Comparison of ENCODE assay signal across 11 cellular contexts in the genomic region with DNA sequence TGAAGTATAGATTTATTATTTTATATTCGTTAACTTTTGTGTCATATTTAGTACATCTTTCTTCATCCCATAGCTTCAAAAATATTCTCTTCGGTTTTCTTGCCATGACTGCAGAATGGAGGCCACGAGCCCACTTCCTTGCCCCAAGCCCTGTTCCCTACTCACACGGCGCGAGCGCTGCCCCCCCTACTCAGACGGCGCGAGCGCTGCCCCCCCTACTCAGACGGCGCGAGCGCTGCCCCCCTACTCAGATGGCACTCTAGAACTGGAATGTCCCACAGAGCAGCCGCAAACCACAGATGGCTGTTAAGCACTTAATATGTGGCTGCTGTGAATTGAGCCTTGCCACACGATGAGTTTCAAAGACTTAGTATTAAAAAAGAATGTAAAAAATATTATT.
A peak's percentile ranks its signal among the peaks of the same experiment; 100 is the strongest.
DNase-seq lines count a peak whose midpoint lies in the region; ATAC-seq and TF ChIP-seq lines count a peak whose summit lies in the region.
"Had no signal": no experiment of that assay in that cellular context is flagged by ENCODE, and none has a peak within 500 bp of the region (broad histone marks: within the 10 kb centered on the region; RNA-seq: fewer than 3 reads in every experiment).

No MANE protein-coding gene starts in this region.

- H3K36me3 ChIP-seq in neural progenitor cell: no peaks in the 10 kb centered on the region

- no peaks in the 10 kb centered on the region for H3F3A ChIP-seq in neural progenitor cell (ENCODE audit: low read depth)

- H3K9me3 Mint-ChIP-seq in H9 (peaks cover 86 to 96% of the 10 kb centered on the region in 2 experiments), neural progenitor cell (peaks cover 56% of the 10 kb centered on the region)

- ATAC-seq in HG03196 (IDR thresholded peaks at IDR 0.05; ENCODE audit: unreplicated experiment): no peak

- H3K4me1 ChIP-seq in H9 (ENCODE audit: insufficient read depth, low read length): no peaks in the 10 kb centered on the region
- H3K4me1 ChIP-seq in neural progenitor cell: no peaks in the 10 kb centered on the region

- no peak overlapping the region for H3K14ac ChIP-seq in H9 (ENCODE audit: insufficient read depth, low read length)

- no peak overlapping the region for H3K4me3 Mint-ChIP-seq in H9
- no peak overlapping the region for H3K4me3 Mint-ChIP-seq in neural progenitor cell
- H3K4me3 Mint-ChIP-seq: nephron had no signal

- H3K9me3 ChIP-seq in H9 (ENCODE audit: control insufficient read depth, low read depth, low read length) (peaks cover 75% of the 10 kb centered on the region), neural progenitor cell (ENCODE audit: low read depth) (peaks cover 13% of the 10 kb centered on the region)

- no peak overlapping the region for H4K5ac ChIP-seq in H9 (ENCODE audit: insufficient read length, low read depth, low read length)

- H2BK120ac ChIP-seq in H9 (ENCODE audit: low read depth, low read length, poor library complexity, severe bottlenecking): no peak overlapping the region

- H3K79me2 ChIP-seq in H9 (ENCODE audit: insufficient read depth, low read length) (no peaks in the 10 kb centered on the region), neural progenitor cell (ENCODE audit: low read depth) (no peaks in the 10 kb centered on the region)

- H4K20me1 ChIP-seq in H9 (ENCODE audit: control insufficient read depth, insufficient read depth, insufficient read length): no peaks in the 10 kb centered on the region
- no peaks in the 10 kb centered on the region for H4K20me1 ChIP-seq in neural progenitor cell (ENCODE audit: low read depth)

- no peak overlapping the region for H3K4ac ChIP-seq in H9 (ENCODE audit: low read depth, low read length)

- no peak overlapping the region for H2AFZ ChIP-seq in H9 (ENCODE audit: low read length)
- H2AFZ ChIP-seq in neural progenitor cell (replicated peaks): no peak overlapping the region

- DNase-seq in AG10803 (ENCODE audit: low read depth) (peak; percentile 1), H9 (peak; percentile 33), glomerular visceral epithelial cell (ENCODE audit: extremely low spot score) (peak; percentile 28), neural progenitor cell (ENCODE audit: low spot score) (peak; percentile 25), NCI-H187 treated with DMSO at 0.1 percent for 48 hours (lab: John Stamatoyannopoulos, UW) (no peak)
- no peak for DNase-seq in NK-92 treated with Interleukin-12 subunit alpha and Interleukin-12 subunit beta, amount 100 ng/mL, for 24 hours (lab: John Stamatoyannopoulos, UW)
- no peak for DNase-seq in activated CD4-positive, alpha-beta T cell treated with anti-CD3 and anti-CD28 coated beads for 48 hours
- DNase-seq: NCI-H1417 had no signal

- H4K91ac ChIP-seq in H9 (ENCODE audit: insufficient read length, low read depth, low read length): no peak overlapping the region

- no peaks in the 10 kb centered on the region for H3K79me1 ChIP-seq in H9 (ENCODE audit: insufficient read depth, low read depth, low read length, poor library complexity, severe bottlenecking)

- H3K4me1 Mint-ChIP-seq in H9: no peaks in the 10 kb centered on the region
- H3K4me1 Mint-ChIP-seq in neural progenitor cell: no peaks in the 10 kb centered on the region
- H3K4me1 Mint-ChIP-seq: nephron had no signal

- H3K18ac ChIP-seq in H9 (ENCODE audit: insufficient read length, low read depth, low read length): no peak overlapping the region

- no peak overlapping the region for H3K27ac Mint-ChIP-seq in H9
- H3K27ac Mint-ChIP-seq in neural progenitor cell: no peak overlapping the region
- H3K27ac Mint-ChIP-seq: nephron had no signal

- no peak for TF ChIP-seq CTCF in AG10803 (conservative IDR thresholded peaks at IDR 0.05; ENCODE audit: low read length)
- no peak for TF ChIP-seq CTCF in H9 (conservative IDR thresholded peaks at IDR 0.05)
- no peak for TF ChIP-seq CTCF in neural progenitor cell (IDR thresholded peaks at IDR 0.05)

- WGBS in H9 (ENCODE audit: extremely low coverage, insufficient read length, low lambda C conversion rate): no CpG with 5 or more reads among the region's 17 CpGs

- no peak overlapping the region for H3T11ph ChIP-seq in H9 (ENCODE audit: low read length)

- H3K27ac ChIP-seq in H9 (ENCODE audit: insufficient read length, low read depth, low read length) (no peak overlapping the region), neural progenitor cell (no peak overlapping the region)
- H3K27ac ChIP-seq: C4-2B had no signal

- H2AK5ac ChIP-seq in H9 (ENCODE audit: insufficient read length, low read length): no peak overlapping the region

- no peak overlapping the region for H2BK5ac ChIP-seq in H9 (ENCODE audit: insufficient read length, low read length)

- H3K36me3 Mint-ChIP-seq in H9 (ENCODE audit: insufficient read depth in 1 of 3, low read depth in 3 of 3): peaks cover 9 to 33% (median 14%) of the 10 kb centered on the region in 3 experiments; a peak in 6 of 7 replicates
- no peaks in the 10 kb centered on the region for H3K36me3 Mint-ChIP-seq in neural progenitor cell

- H3K56ac ChIP-seq in H9 (ENCODE audit: insufficient read length, low read depth, low read length): no peak overlapping the region

- no peak overlapping the region for H4K8ac ChIP-seq in H9 (replicated peaks; ENCODE audit: insufficient read length, low read depth, low read length)

- H3K4me3 ChIP-seq in AG10803 (ENCODE audit: low read length) (no peak overlapping the region), neural progenitor cell (no peak overlapping the region)

- no peak overlapping the region for H3K9ac ChIP-seq in H9 (ENCODE audit: extremely low read depth, insufficient read length, low read length)
- H3K9ac ChIP-seq in neural progenitor cell: no peak overlapping the region

- no peak overlapping the region for H3K23ac ChIP-seq in H9 (ENCODE audit: insufficient read length, low read depth, low read length)

- H3K23me2 ChIP-seq in H9 (ENCODE audit: insufficient read length, low read depth, low read length, poor library complexity, severe bottlenecking): no peaks in the 10 kb centered on the region

- H3K27me3 Mint-ChIP-seq in H9 (ENCODE audit: low read depth) (no peaks in the 10 kb centered on the region), neural progenitor cell (ENCODE audit: insufficient read depth, low read depth) (peaks cover 6% of the 10 kb centered on the region)

- H3K27me3 ChIP-seq in H9 (ENCODE audit: insufficient read depth, low read length) (no peaks in the 10 kb centered on the region), neural progenitor cell (no peaks in the 10 kb centered on the region)

- no peak overlapping the region for H2BK12ac ChIP-seq in H9 (ENCODE audit: insufficient read length, low read depth, low read length)

- no peak overlapping the region for H2BK15ac ChIP-seq in H9 (ENCODE audit: low read depth, low read length)

- no peak overlapping the region for H2BK20ac ChIP-seq in H9 (ENCODE audit: low read depth, low read length, poor library complexity, severe bottlenecking)

- no peak overlapping the region for H3K4me2 ChIP-seq in H9 (ENCODE audit: insufficient read depth, insufficient read length, low read length)
- no peak overlapping the region for H3K4me2 ChIP-seq in neural progenitor cell

Comparison
In these comparisons a context has a peak if more than half of its experiments do, and no peak if none do; other contexts are left out.
1. DNase-seq: peak in AG10803 (single experiment), H9 (single experiment), glomerular visceral epithelial cell (single experiment) and neural progenitor cell (single experiment); none in NCI-H187 treated with DMSO at 0.1 percent for 48 hours (single experiment), NK-92 treated with Interleukin-12 subunit alpha and Interleukin-12 subunit beta, amount 100 ng/mL, for 24 hours (single experiment) and activated CD4-positive, alpha-beta T cell treated with anti-CD3 and anti-CD28 coated beads for 48 hours (single experiment).